ENCODE assay signal across 23 cellular contexts in the genomic region with DNA sequence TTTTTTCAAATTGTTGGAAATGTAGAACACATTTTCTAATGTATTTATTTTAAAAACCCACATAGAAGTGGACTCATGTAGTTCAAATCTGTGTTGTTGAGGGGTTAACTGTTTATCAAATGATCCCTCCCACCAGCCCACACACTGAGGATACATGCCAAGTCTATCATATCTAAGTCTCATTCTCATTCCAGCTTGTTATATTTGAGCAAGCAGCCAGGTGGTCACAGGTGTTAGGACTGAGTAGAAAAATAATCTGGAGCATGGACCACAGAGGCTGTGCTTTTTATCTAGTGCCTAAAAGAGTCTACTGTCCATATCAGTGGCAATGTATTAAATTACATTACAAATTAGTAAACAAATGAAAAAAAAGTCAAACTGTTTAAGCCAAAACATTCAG. TPM values are rescaled to one million over a fixed set of nuclear protein-coding genes. Genes with fewer than 3 reads are reported as not detected.
"Had no signal": no experiment of that assay in that cellular context is flagged by ENCODE, and none has a peak within 500 bp of the region (broad histone marks: within the 10 kb centered on the region; RNA-seq: fewer than 3 reads in every experiment).

No MANE protein-coding gene starts in this region.

- H3K27ac ChIP-seq: Peyer's patch, SJSA1, SK-N-MC had no signal

- H3K4me1 ChIP-seq: Peyer's patch, SJSA1 had no signal

- H3K27me3 ChIP-seq: Peyer's patch, SJSA1 had no signal

- H3K9me3 ChIP-seq: Peyer's patch, SJSA1 had no signal

- H3K36me3 ChIP-seq: Peyer's patch, SJSA1 had no signal

- ATAC-seq: HepG2, K562, PC-3, Right ventricle myocardium inferior had no signal

- DNase-seq: MV-4-11; NCI-H1048; NCI-H1105; NCI-H1436 treated with DMSO at 0.1 percent for 48 hours; NCI-H187; NCI-H2081; NCI-H345; NCI-H446 treated with DMSO at 0.1 percent for 48 hours; NCI-H524; NCI-H526 treated with DMSO at 0.1 percent for 48 hours; NCI-H748 treated with DMSO at 0.1 percent for 48 hours; NK-92 treated with Interleukin-12 subunit alpha and Interleukin-12 subunit beta, amount 100 ng/mL, for 24 hours; PC-3; Peyer's patch; SIG-M5; T-helper 2 cell had no signal

- H3K4me3 ChIP-seq: K562, Peyer's patch, SJSA1, SK-N-MC had no signal

RNA-seq across cellular contexts. Expression of gene SPESP1, which starts 20.7 kb away (rescaled TPM):
- total RNA-seq: HepG2, HT1080, K562, OCI-LY7, PC-3, SJSA1 had no signal
- polyA plus RNA-seq: HepG2, K562 had no signal
